Comparison of ENCODE assay signal across 8 cellular contexts in the genomic region with DNA sequence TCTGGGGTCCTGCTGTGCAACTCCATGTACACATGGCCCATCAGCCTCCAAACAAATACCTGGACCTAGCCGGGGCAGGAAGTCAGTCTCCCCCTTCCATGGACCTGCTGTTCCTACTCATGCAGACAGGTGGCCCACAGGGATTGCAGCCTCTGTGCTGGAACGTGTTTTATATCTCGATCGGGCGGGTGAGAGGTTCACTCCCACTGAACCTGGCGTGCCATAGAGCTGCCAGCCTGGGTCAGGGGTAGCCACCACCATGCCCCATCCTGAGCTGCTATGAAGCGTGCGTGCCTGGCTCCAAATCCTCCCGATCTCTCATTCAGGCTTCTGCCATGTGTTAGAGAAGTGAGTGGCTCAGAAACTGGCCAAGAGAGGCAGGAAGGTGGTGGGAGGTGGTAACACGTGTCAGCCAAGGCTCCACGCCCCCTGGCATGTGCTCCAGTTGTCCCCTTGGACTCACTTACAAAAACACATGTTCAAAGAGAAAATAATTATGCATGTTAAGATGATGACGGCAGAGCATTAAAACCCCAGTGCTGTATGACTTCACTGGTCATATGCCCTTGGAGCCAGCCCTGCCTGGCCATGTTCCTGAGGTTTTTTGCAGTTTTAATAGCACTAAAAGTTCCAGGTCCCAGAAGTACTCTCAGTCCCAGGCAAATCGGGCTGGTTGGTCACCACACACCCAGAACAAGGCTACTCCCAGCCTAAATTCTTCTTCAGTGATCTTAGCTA. TPM values are rescaled to one million over a fixed set of nuclear protein-coding genes. Genes with fewer than 3 reads are reported as not detected.
DNase-seq lines count a peak whose midpoint lies in the region; ATAC-seq and TF ChIP-seq lines count a peak whose summit lies in the region.

No MANE protein-coding gene starts in this region.

- DNase-seq in fibroblast of gingiva (ENCODE audit: low read depth) (peak; percentile 42), neural crest cell (ENCODE audit: low read depth, low spot score) (no peak), glomerular visceral epithelial cell (ENCODE audit: extremely low spot score) (no peak), GM13976 (ENCODE audit: low spot score) (no peak), OCI-M2 (lab: John Stamatoyannopoulos, UW; ENCODE audit: unreplicated experiment) (no peak)

- no peaks in the 10 kb centered on the region for H3K9me3 Mint-ChIP-seq in neural crest cell

- H3K9me3 ChIP-seq in OCI-LY3 (ENCODE audit: insufficient read depth, low read length) = no peaks in the 10 kb centered on the region

- no peak overlapping the region for H2AFZ ChIP-seq in OCI-LY3 (ENCODE audit: low read depth, low read length)

- peaks cover 69% of the 10 kb centered on the region for H3K36me3 ChIP-seq in OCI-LY3 (replicated peaks; ENCODE audit: low read depth, low read length)

- H3K4me2 ChIP-seq in OCI-LY3 (ENCODE audit: low read length) = no peak overlapping the region

- peaks cover 14% of the 10 kb centered on the region for H3K79me2 ChIP-seq in OCI-LY3 (ENCODE audit: low read length)

- ATAC-seq in HG03432 (IDR thresholded peaks at IDR 0.05; ENCODE audit: unreplicated experiment) = no peak

- in situ Hi-C loops in GM13976 (cut with MboI; ENCODE audit: low sequenced_read_pairs, unreplicated experiment) = no loop called here

- peak; percentile 46; the same call in 1 of the 2 replicates for TF ChIP-seq CTCF in C4-2B (conservative IDR thresholded peaks at IDR 0.05)
- TF ChIP-seq CTCF in OCI-LY3 (IDR thresholded peaks at IDR 0.05; ENCODE audit: low read depth, low read length) = peak; percentile 30
- TF ChIP-seq CTCF in neural crest cell (conservative IDR thresholded peaks at IDR 0.05) = peak; percentile 42
- no peak for TF ChIP-seq CTCF in GM13976 (IDR thresholded peaks at IDR 0.05; ENCODE audit: borderline replicate concordance, control extremely low read depth, extremely low read depth, insufficient read depth, missing control alignments)

- H3K27ac Mint-ChIP-seq in neural crest cell (ENCODE audit: unreplicated experiment) = peak overlapping the region; percentile 9

- H3K4me3 ChIP-seq in OCI-LY3 (ENCODE audit: low read length) = no peak overlapping the region

- H4K20me1 ChIP-seq in OCI-LY3 (ENCODE audit: insufficient read depth, low read length) = peaks cover 36% of the 10 kb centered on the region

- no peaks in the 10 kb centered on the region for H3K27me3 Mint-ChIP-seq in neural crest cell (ENCODE audit: low read depth)

- H3K4me1 Mint-ChIP-seq in neural crest cell = peaks cover 9% of the 10 kb centered on the region

- H3K4me1 ChIP-seq in OCI-LY3 (ENCODE audit: low read length) = peaks cover 8% of the 10 kb centered on the region

- H3K27me3 ChIP-seq in OCI-LY3 (ENCODE audit: low read depth, low read length) = no peaks in the 10 kb centered on the region

- H3K36me3 Mint-ChIP-seq in neural crest cell (ENCODE audit: low read depth) = peaks cover 18% of the 10 kb centered on the region

- no peak overlapping the region for H3K9ac ChIP-seq in OCI-LY3 (ENCODE audit: low read length)

- H3K4me3 Mint-ChIP-seq in neural crest cell = no peak overlapping the region

- H3K27ac ChIP-seq in C4-2B (no peak overlapping the region), OCI-LY3 (ENCODE audit: low read length) (no peak overlapping the region)

RNA-seq across cellular contexts. Expression of a gene that starts 30.6 kb away (rescaled TPM):
- total RNA-seq in neural crest cell = 6.5 and 7.3 TPM in 2 replicates

RNA-seq across cellular contexts. Expression of a gene that starts 41.5 kb away (rescaled TPM):
- 472 and 478 TPM in 2 replicates for total RNA-seq in neural crest cell
